30 cellular contexts compared by ENCODE assay signal in genomic region chr20:32435449-32436107, GRCh38.
"Had no signal": no experiment of that assay in that cellular context is flagged by ENCODE, and none has a peak within 500 bp of the region (broad histone marks: within the 10 kb centered on the region; RNA-seq: fewer than 3 reads in every experiment).

No MANE protein-coding gene starts in this region.

- H3K27me3 ChIP-seq: breast epithelium, colonic mucosa, neutrophil, pancreas, stomach, tibial artery, upper lobe of right lung had no signal

- H3K4me3 Mint-ChIP-seq: activated CD4-positive, alpha-beta memory T cell treated with anti-CD3 and anti-CD28 coated beads for 36 hours; activated CD4-positive, alpha-beta T cell treated with anti-CD3 and anti-CD28 coated beads, Interleukin-2, amount 10 ng/mL, durations not matched to agents 24 days and 14 days; activated T-cell treated with anti-CD3 and anti-CD28 coated beads, Interleukin-2, amount 50 U/mL, for 4 hours; activated T-helper 17 cell treated with anti-CD3 and anti-CD28 coated beads, Interleukin-2, amount 50 U/mL, for 72 hours; nephron progenitor cell; stimulated activated naive B cell treated with anti-CD40 and anti-IgM and Interleukin-4, amounts not matched to agents 10 μg/mL and 1 μg/mL and 100 μg/mL, for 72 hours had no signal

- H3K9me3 Mint-ChIP-seq: activated CD4-positive, alpha-beta memory T cell treated with anti-CD3 and anti-CD28 coated beads for 36 hours; activated CD4-positive, alpha-beta T cell treated with anti-CD3 and anti-CD28 coated beads, Interleukin-2, amount 10 ng/mL, durations not matched to agents 24 days and 14 days; activated T-cell treated with anti-CD3 and anti-CD28 coated beads, Interleukin-2, amount 50 U/mL, for 4 hours; activated T-helper 17 cell treated with anti-CD3 and anti-CD28 coated beads, Interleukin-2, amount 50 U/mL, for 72 hours; nephron progenitor cell; stimulated activated naive B cell treated with anti-CD40 and anti-IgM and Interleukin-4, amounts not matched to agents 10 μg/mL and 1 μg/mL and 100 μg/mL, for 72 hours had no signal

- H3K27ac ChIP-seq: breast epithelium, colonic mucosa, neutrophil, pancreas, prostate gland, stomach, tibial artery, upper lobe of right lung had no signal

- H3K9me3 ChIP-seq: breast epithelium, colonic mucosa, mucosa of descending colon, neutrophil, pancreas, prostate gland, stomach, tibial artery, upper lobe of right lung had no signal

- H3K4me3 ChIP-seq: breast epithelium, colonic mucosa, mucosa of descending colon, pancreas, prostate gland, stomach, tibial artery, upper lobe of right lung had no signal

- H3K27ac Mint-ChIP-seq: activated CD4-positive, alpha-beta memory T cell treated with anti-CD3 and anti-CD28 coated beads for 36 hours; activated CD4-positive, alpha-beta T cell treated with anti-CD3 and anti-CD28 coated beads, Interleukin-2, amount 10 ng/mL, durations not matched to agents 24 days and 14 days; activated T-helper 17 cell treated with anti-CD3 and anti-CD28 coated beads, Interleukin-2, amount 50 U/mL, for 72 hours; nephron progenitor cell; T-helper 17 cell had no signal

- H3K4me1 ChIP-seq: breast epithelium, colonic mucosa, prostate gland, tibial artery, upper lobe of right lung had no signal

- H3K27me3 Mint-ChIP-seq: activated CD4-positive, alpha-beta memory T cell treated with anti-CD3 and anti-CD28 coated beads for 36 hours; activated CD4-positive, alpha-beta T cell treated with anti-CD3 and anti-CD28 coated beads, Interleukin-2, amount 10 ng/mL, durations not matched to agents 24 days and 14 days; activated T-helper 17 cell treated with anti-CD3 and anti-CD28 coated beads, Interleukin-2, amount 50 U/mL, for 72 hours; stimulated activated naive B cell treated with anti-CD40 and anti-IgM and Interleukin-4, amounts not matched to agents 10 μg/mL and 1 μg/mL and 100 μg/mL, for 72 hours; T-helper 17 cell had no signal

- DNase-seq: activated CD4-positive, alpha-beta memory T cell treated with anti-CD3 and anti-CD28 coated beads for 36 hours; activated CD4-positive, alpha-beta T cell treated with anti-CD3 and anti-CD28 coated beads, Interleukin-2, amount 10 ng/mL, durations not matched to agents 24 days and 14 days; activated CD4-positive, CD25-positive, alpha-beta regulatory T cell treated with anti-CD3 and anti-CD28 coated beads, Interleukin-2, amount 50 U/mL, for 72 hours; activated gamma-delta T cell treated with Interleukin-2 at 50 U/mL for 16 hours; activated naive CD4-positive, alpha-beta T cell treated with anti-CD3 and anti-CD28 coated beads, Interleukin-2, amount 50 U/mL, for 16 hours; activated T-cell treated with anti-CD3 and anti-CD28 coated beads, Interleukin-2, amount 50 U/mL, for 4 hours; cerebellar nuclear complex; colonic mucosa; effector CD8-positive, alpha-beta T cell; erythroblast; foreskin fibroblast; hippocampal formation; left cardiac atrium; left ventricle myocardium superior; nephron progenitor cell; pancreas; retina; stimulated activated CD4-positive, alpha-beta T cell treated with anti-CD3 and anti-CD28 coated beads, Interleukin-15, amount 100 ng/mL, for 24 hours; stimulated activated CD4-positive, alpha-beta T cell treated with anti-CD3 and anti-CD28 coated beads, Interleukin-2, amount 100 ng/mL, for 24 hours; stimulated activated naive B cell treated with anti-CD40 and anti-IgM and Interleukin-4, amounts not matched to agents 10 μg/mL and 1 μg/mL and 100 μg/mL, for 72 hours; stomach; T-helper 17 cell; T1000; tibial artery; upper lobe of right lung had no signal
